Comparison of ENCODE assay signal across 30 cellular contexts in genomic region chr4:155187989-155188388, GRCh38. TPM values are rescaled to one million over a fixed set of nuclear protein-coding genes. Genes with fewer than 3 reads are reported as not detected.
"Had no signal": no experiment of that assay in that cellular context is flagged by ENCODE, and none has a peak within 500 bp of the region (broad histone marks: within the 10 kb centered on the region; RNA-seq: fewer than 3 reads in every experiment).

No MANE protein-coding gene starts in this region.

- H3K4me1 Mint-ChIP-seq: activated B cell treated with CpG ODN at 0.5 μM for 24 hours; activated CD4-positive, alpha-beta T cell treated with anti-CD3 and anti-CD28 coated beads for 36 hours; activated T-helper 17 cell treated with anti-CD3 and anti-CD28 coated beads, Interleukin-2, amount 50 U/mL, for 72 hours; immature natural killer cell; mesothelial cell of epicardium; natural killer cell had no signal

- H3K27me3 ChIP-seq: brain microvascular endothelial cell, hepatocyte, ovary, vagina had no signal

- H3K36me3 Mint-ChIP-seq: activated naive CD4-positive, alpha-beta T cell treated with anti-CD3 and anti-CD28 coated beads, Interleukin-2, amount 50 U/mL, for 72 hours; immature natural killer cell; mesothelial cell of epicardium; natural killer cell; type B pancreatic cell had no signal

- H3K36me3 ChIP-seq: brain microvascular endothelial cell, ovary, prostate gland, thoracic aorta, vagina had no signal

- ATAC-seq: activated CD4-positive, alpha-beta T cell treated with anti-CD3 and anti-CD28 coated beads for 36 hours; activated naive CD4-positive, alpha-beta T cell treated with anti-CD3 and anti-CD28 coated beads, Interleukin-2, amount 50 U/mL, for 72 hours; activated T-helper 17 cell treated with anti-CD3 and anti-CD28 coated beads, Interleukin-2, amount 50 U/mL, for 72 hours; esophagus mucosa; left lobe of liver; natural killer cell had no signal

- H3K4me3 ChIP-seq: hepatocyte, lung, ovary, prostate gland, thoracic aorta, vagina had no signal

- H3K27ac ChIP-seq: brain microvascular endothelial cell, hepatocyte, ovary, prostate gland, thoracic aorta, vagina had no signal

- H3K9me3 Mint-ChIP-seq: activated B cell treated with CpG ODN at 0.5 μM for 24 hours; activated naive CD4-positive, alpha-beta T cell treated with anti-CD3 and anti-CD28 coated beads, Interleukin-2, amount 50 U/mL, for 72 hours; activated T-cell treated with anti-CD3 and anti-CD28 coated beads, Interleukin-2, amount 50 U/mL, for 24 hours; activated T-helper 17 cell treated with anti-CD3 and anti-CD28 coated beads, Interleukin-2, amount 50 U/mL, for 72 hours; mesothelial cell of epicardium; type B pancreatic cell had no signal

- H3K9me3 ChIP-seq: ovary, prostate gland, thoracic aorta, vagina had no signal

- H3K4me1 ChIP-seq: prostate gland, vagina had no signal

- H3K4me3 Mint-ChIP-seq: activated B cell treated with CpG ODN at 0.5 μM for 24 hours; activated CD4-positive, alpha-beta T cell treated with anti-CD3 and anti-CD28 coated beads for 36 hours; activated T-cell treated with anti-CD3 and anti-CD28 coated beads, Interleukin-2, amount 50 U/mL, for 24 hours; activated T-helper 17 cell treated with anti-CD3 and anti-CD28 coated beads, Interleukin-2, amount 50 U/mL, for 72 hours; immature natural killer cell; mesothelial cell of epicardium; natural killer cell; type B pancreatic cell had no signal

- H3K27ac Mint-ChIP-seq: activated B cell treated with CpG ODN at 0.5 μM for 24 hours; activated CD4-positive, alpha-beta T cell treated with anti-CD3 and anti-CD28 coated beads for 36 hours; activated naive CD4-positive, alpha-beta T cell treated with anti-CD3 and anti-CD28 coated beads, Interleukin-2, amount 50 U/mL, for 72 hours; activated T-cell treated with anti-CD3 and anti-CD28 coated beads, Interleukin-2, amount 50 U/mL, for 24 hours; activated T-helper 17 cell treated with anti-CD3 and anti-CD28 coated beads, Interleukin-2, amount 50 U/mL, for 72 hours; immature natural killer cell; mesothelial cell of epicardium; natural killer cell; type B pancreatic cell had no signal

- H3K27me3 Mint-ChIP-seq: activated B cell treated with CpG ODN at 0.5 μM for 24 hours; activated CD4-positive, alpha-beta T cell treated with anti-CD3 and anti-CD28 coated beads for 36 hours; activated T-cell treated with anti-CD3 and anti-CD28 coated beads, Interleukin-2, amount 50 U/mL, for 24 hours; activated T-helper 17 cell treated with anti-CD3 and anti-CD28 coated beads, Interleukin-2, amount 50 U/mL, for 72 hours; type B pancreatic cell had no signal

- DNase-seq: activated B cell treated with CpG ODN at 0.5 μM for 24 hours; activated CD4-positive, alpha-beta T cell treated with anti-CD3 and anti-CD28 coated beads for 36 hours; activated CD4-positive, alpha-beta T cell treated with anti-CD3 and anti-CD28 coated beads, Interleukin-2, amount 50 U/mL, for 4 hours; activated CD8-positive, alpha-beta memory T cell treated with anti-CD3 and anti-CD28 coated beads for 24 hours; activated CD8-positive, alpha-beta memory T cell treated with anti-CD3 and anti-CD28 coated beads, Interleukin-2, amount 50 U/mL, for 4 hours; activated T-cell treated with anti-CD3 and anti-CD28 coated beads, Interleukin-2, amount 50 U/mL, for 24 hours; aorta; brain microvascular endothelial cell; caudate nucleus; effector memory CD4-positive, alpha-beta T cell; foreskin melanocyte; immature natural killer cell; natural killer cell; ovary; stimulated activated CD4-positive, alpha-beta T cell treated with anti-CD3 and anti-CD28 coated beads, Interleukin-4, amount 100 ng/mL, for 24 hours; stimulated activated naive CD4-positive, alpha-beta T cell treated with Interleukin-2 at 50 U/mL for 16 hours had no signal

RNA-seq across cellular contexts. Expression of gene NPY2R, which starts 20.4 kb away (rescaled TPM):
- total RNA-seq: activated B cell treated with CpG ODN at 0.5 μM for 24 hours; activated CD4-positive, alpha-beta T cell treated with anti-CD3 and anti-CD28 coated beads for 36 hours; activated naive CD4-positive, alpha-beta T cell treated with anti-CD3 and anti-CD28 coated beads, Interleukin-2, amount 50 U/mL, for 72 hours; activated T-helper 17 cell treated with anti-CD3 and anti-CD28 coated beads, Interleukin-2, amount 50 U/mL, for 72 hours; dermis microvascular lymphatic vessel endothelial cell; endothelial cell of umbilical vein; esophagus mucosa; kidney epithelial cell; left lobe of liver; mesothelial cell of epicardium; natural killer cell had no signal
- polyA plus RNA-seq: endothelial cell of umbilical vein, immature natural killer cell had no signal
